9 cellular contexts compared by ENCODE assay signal in genomic region chr22:27867114-27867957, GRCh38. TPM values are rescaled to one million over a fixed set of nuclear protein-coding genes. Genes with fewer than 3 reads are reported as not detected.
A peak's percentile ranks its signal among the peaks of the same experiment; 100 is the strongest.
DNase-seq lines count a peak whose midpoint lies in the region; ATAC-seq and TF ChIP-seq lines count a peak whose summit lies in the region.
"Had no signal": no experiment of that assay in that cellular context is flagged by ENCODE, and none has a peak within 500 bp of the region (broad histone marks: within the 10 kb centered on the region; RNA-seq: fewer than 3 reads in every experiment).

No MANE protein-coding gene starts in this region.

- H3K4me2 ChIP-seq in smooth muscle cell = peak overlapping the region; percentile 65

- H3K9ac ChIP-seq in smooth muscle cell (ENCODE audit: low read depth) = peak overlapping the region; percentile 83

- 48% methylated on average over 4 of the region's 4 CpGs for WGBS in smooth muscle cell (ENCODE audit: low lambda C conversion rate)

- no peaks in the 10 kb centered on the region for H3K27me3 Mint-ChIP-seq in activated naive CD8-positive, alpha-beta T cell treated with anti-CD3 and anti-CD28 coated beads, Interleukin-2, amount 50 U/mL, for 24 hours

- intact Hi-C loops in left ventricle myocardium inferior (cut with micrococcal nuclease) = no loop called here

- H2AFZ ChIP-seq in smooth muscle cell (ENCODE audit: low read depth) = no peak overlapping the region

- H3K4me3 Mint-ChIP-seq in activated naive CD8-positive, alpha-beta T cell treated with anti-CD3 and anti-CD28 coated beads, Interleukin-2, amount 50 U/mL, for 24 hours = peak overlapping the region; percentile 48

- H3K4me1 ChIP-seq in HEK293 (ENCODE audit: control insufficient read depth, insufficient read depth, low read length) (peaks cover 23% of the 10 kb centered on the region), left ventricle myocardium inferior (peaks cover 79% of the 10 kb centered on the region), smooth muscle cell (ENCODE audit: low read depth) (peaks cover 24% of the 10 kb centered on the region)

- H3K4me3 ChIP-seq in HEK293 (ENCODE audit: low read depth, low read length) = no peak overlapping the region
- H3K4me3 ChIP-seq in left ventricle myocardium inferior = no peak overlapping the region
- H3K4me3 ChIP-seq in smooth muscle cell = no peak overlapping the region
- H3K4me3 ChIP-seq: K562 had no signal

- TF ChIP-seq CTCF in HEK293 (tag by site-specific recombination; IDR thresholded peaks at IDR 0.05) (no peak), left ventricle myocardium inferior (IDR thresholded peaks at IDR 0.05; ENCODE audit: borderline replicate concordance) (no peak), smooth muscle cell (IDR thresholded peaks at IDR 0.05; ENCODE audit: borderline replicate concordance, insufficient read depth, poor library complexity, severe bottlenecking) (no peak), GM10248 (IDR thresholded peaks at IDR 0.05; ENCODE audit: control extremely low read depth, extremely low read depth, low read depth, missing control alignments) (no peak)

- H3K36me3 ChIP-seq in HEK293 (ENCODE audit: control insufficient read depth in 2 of 2, insufficient read depth in 1 of 2, low read length in 2 of 2) (peaks cover 15 to 55% of the 10 kb centered on the region in 2 experiments), left ventricle myocardium inferior (peaks cover 25% of the 10 kb centered on the region), smooth muscle cell (ENCODE audit: low read depth) (no peaks in the 10 kb centered on the region)

- H3K27me3 ChIP-seq in left ventricle myocardium inferior (ENCODE audit: low read depth) (no peaks in the 10 kb centered on the region), smooth muscle cell (ENCODE audit: low read depth) (no peaks in the 10 kb centered on the region)

- H3K79me2 ChIP-seq in smooth muscle cell (ENCODE audit: low read depth) = peaks cover 34% of the 10 kb centered on the region

- CTCF ChIA-PET in HEK293 (lab: Yijun Ruan, JAX) (interaction anchor here (0.7 to 1.8 kb wide), 3 partner anchors 13 to 986 kb away, joined by 4 to 14 read pairs (median 5); no protein-coding TSS in a partner anchor), GM10248 (lab: Yijun Ruan, JAX) (interaction anchor here (1.3 to 1.4 kb wide), 2 partner anchors 13 to 23 kb away, joined by 3 to 4 read pairs; no protein-coding TSS in a partner anchor)

- H3K36me3 Mint-ChIP-seq in activated naive CD8-positive, alpha-beta T cell treated with anti-CD3 and anti-CD28 coated beads, Interleukin-2, amount 50 U/mL, for 24 hours (ENCODE audit: low read depth) = peaks cover 43% of the 10 kb centered on the region

- no peaks in the 10 kb centered on the region for H3K9me3 Mint-ChIP-seq in activated naive CD8-positive, alpha-beta T cell treated with anti-CD3 and anti-CD28 coated beads, Interleukin-2, amount 50 U/mL, for 24 hours

- H3F3A ChIP-seq in smooth muscle cell (ENCODE audit: low read depth) = peaks cover 27% of the 10 kb centered on the region

- POLR2A ChIA-PET in HEK293 (lab: Yijun Ruan, JAX) (interaction anchor here (1.0 kb wide), 1 partner anchor 52 kb away, joined by 3 read pairs; the partner anchor contains the start of gene PITPNB), GM10248 (lab: Yijun Ruan, JAX) (no interaction called here)

- H4K20me1 ChIP-seq in smooth muscle cell (ENCODE audit: low read depth) = peaks cover 17% of the 10 kb centered on the region

- peak; percentile 91 for ATAC-seq in activated naive CD8-positive, alpha-beta T cell treated with anti-CD3 and anti-CD28 coated beads, Interleukin-2, amount 50 U/mL, for 24 hours
- no peak for ATAC-seq in GM18873 (IDR thresholded peaks at IDR 0.05; ENCODE audit: low FRiP score, unreplicated experiment)
- no peak for ATAC-seq in GM21447 (IDR thresholded peaks at IDR 0.05; ENCODE audit: unreplicated experiment)
- ATAC-seq: K562 had no signal

- no peaks in the 10 kb centered on the region for H3K9me3 ChIP-seq in HEK293 (ENCODE audit: control insufficient read depth, insufficient read depth, low read depth, low read length)
- peaks cover 8% of the 10 kb centered on the region for H3K9me3 ChIP-seq in left ventricle myocardium inferior (replicated peaks)
- H3K9me3 ChIP-seq in smooth muscle cell (replicated peaks; ENCODE audit: low read depth) = no peaks in the 10 kb centered on the region

- peak; percentile 41 for DNase-seq in activated naive CD8-positive, alpha-beta T cell treated with anti-CD3 and anti-CD28 coated beads, Interleukin-2, amount 50 U/mL, for 24 hours
- DNase-seq in left ventricle myocardium inferior (no peak), smooth muscle cell (lab: John Stamatoyannopoulos, UW; ENCODE audit: unreplicated experiment) (no peak), GM10248 (ENCODE audit: extremely low spot score) (no peak), iPS-NIHi7 (ENCODE audit: extremely low spot score) (no peak)

- peaks cover 49% of the 10 kb centered on the region for H3K4me1 Mint-ChIP-seq in activated naive CD8-positive, alpha-beta T cell treated with anti-CD3 and anti-CD28 coated beads, Interleukin-2, amount 50 U/mL, for 24 hours

- H3K27ac Mint-ChIP-seq in activated naive CD8-positive, alpha-beta T cell treated with anti-CD3 and anti-CD28 coated beads, Interleukin-2, amount 50 U/mL, for 24 hours = peak overlapping the region; percentile 88

- H3K27ac ChIP-seq in HEK293 (ENCODE audit: extremely low read depth, low read depth, low read length) (no peak overlapping the region), left ventricle myocardium inferior (replicated peaks) (peak overlapping the region; percentile 83), smooth muscle cell (ENCODE audit: low read depth) (peak overlapping the region; percentile 93)

TF ChIP-seq in HEK293, 187 proteins besides CTCF, POLR2A, EP300 and RAD21:
- TF ChIP-seq ZXDB (tag by site-specific recombination; IDR thresholded peaks at IDR 0.05) (no peak), ZNF629 (tag by site-specific recombination; IDR thresholded peaks at IDR 0.05) (peak; percentile 7; the same call in 1 of the 2 replicates), SP7 (tag by site-specific recombination; IDR thresholded peaks at IDR 0.05) (peak; percentile 60), ZNF354C (tag by site-specific recombination; IDR thresholded peaks at IDR 0.05; ENCODE audit: borderline replicate concordance, low read depth) (no peak), ZNF580 (tag by site-specific recombination; IDR thresholded peaks at IDR 0.05) (no peak), GLIS1 (tag by site-specific recombination; IDR thresholded peaks at IDR 0.05) (0 out of 2 replicates have a peak, but pooled peaks have one; percentile 35), ZNF645 (tag by site-specific recombination; IDR thresholded peaks at IDR 0.05) (no peak), PRDM6 (tag by site-specific recombination; IDR thresholded peaks at IDR 0.05) (peak; percentile 30), ZNF585B (tag by site-specific recombination; IDR thresholded peaks at IDR 0.05) (no peak), WT1 (tag by site-specific recombination; IDR thresholded peaks at IDR 0.05) (peak; percentile 66), ZNF398 (tag by site-specific recombination; IDR thresholded peaks at IDR 0.05) (peak; percentile 58)

RNA-seq across cellular contexts. Expression of gene PITPNB, which starts 51.7 kb away (rescaled TPM):
- 60.0 TPM for total RNA-seq in left ventricle myocardium inferior
- 25.0 and 37.8 TPM in 2 replicates for total RNA-seq in smooth muscle cell
- polyA plus RNA-seq in smooth muscle cell = 47.0 and 55.2 TPM in 2 replicates
